8 cellular contexts compared by ENCODE assay signal in genomic region chr10:117914330-117914729, GRCh38.
"Had no signal": no experiment of that assay in that cellular context is flagged by ENCODE, and none has a peak within 500 bp of the region (broad histone marks: within the 10 kb centered on the region; RNA-seq: fewer than 3 reads in every experiment).

No MANE protein-coding gene starts in this region.

- ATAC-seq: GM12878 had no signal

- FAIRE-seq: G401.6, GM12878, GM12891, GM12892, GM18507, GM19239 had no signal

- H3K4me3 ChIP-seq: GM12878 had no signal

- DNase-seq: GDM1, GF-D8 had no signal
